Comparison of ENCODE assay signal across 22 cellular contexts in the genomic region with DNA sequence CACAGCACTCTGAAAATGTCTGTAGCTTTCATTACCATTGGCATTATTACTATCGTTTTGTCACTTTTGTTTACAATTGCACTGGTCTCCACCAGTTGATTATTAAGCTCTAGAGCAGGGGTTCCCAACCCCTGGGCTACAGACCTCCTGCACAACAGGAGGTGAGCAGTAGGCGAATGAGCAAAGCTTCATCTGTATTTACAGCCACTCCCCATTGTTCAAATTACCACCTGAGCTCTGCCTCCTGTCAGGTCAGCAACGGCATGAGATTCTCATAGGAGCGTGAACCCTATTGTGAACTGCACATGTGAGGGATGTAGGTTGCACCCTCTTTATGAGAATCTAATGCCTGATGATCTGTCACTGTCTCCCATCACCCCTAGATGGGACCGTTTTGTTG.
DNase-seq lines count a peak whose midpoint lies in the region; ATAC-seq, FAIRE-seq and TF ChIP-seq lines count a peak whose summit lies in the region.
"Had no signal": no experiment of that assay in that cellular context is flagged by ENCODE, and none has a peak within 500 bp of the region (broad histone marks: within the 10 kb centered on the region; RNA-seq: fewer than 3 reads in every experiment).

No MANE protein-coding gene starts in this region.

- H3K27me3 ChIP-seq in CD4-positive, alpha-beta T cell (ENCODE audit: control insufficient read depth, insufficient read depth, low read length): no peaks in the 10 kb centered on the region
- H3K27me3 ChIP-seq in CD8-positive, alpha-beta memory T cell (ENCODE audit: insufficient read depth, low read length, poor library complexity, severe bottlenecking): no peaks in the 10 kb centered on the region
- no peaks in the 10 kb centered on the region for H3K27me3 ChIP-seq in HepG2 (ENCODE audit: control insufficient read depth in 1 of 2, insufficient read depth in 2 of 2, low read length in 2 of 2)

- no peak for TF ChIP-seq POLR2A in HepG2 (IDR thresholded peaks at IDR 0.05; ENCODE audit: insufficient read depth in 1 of 2, low read depth in 2 of 2, low read length in 2 of 2)

- H3K4me2 ChIP-seq in HepG2 (ENCODE audit: low read depth, low read length): no peak overlapping the region; the same call in 1 of the 2 replicates
- H3K4me2 ChIP-seq: SK-N-SH had no signal

- in situ Hi-C loops in HepG2 (cut with HindIII; ENCODE audit: extremely low pct_ligation_motif_present, low pct_unique_long_range_greater_than_20kb): no loop called here

- intact Hi-C loops in CD4-positive, alpha-beta T cell (cut with DNase I, micrococcal nuclease): no loop called here
- intact Hi-C loops in HepG2 (cut with micrococcal nuclease; ENCODE audit: unreplicated experiment): loop anchor here (10.0 kb wide), 1 partner anchor 100 kb away; no protein-coding TSS in a partner anchor

- H3K36me3 Mint-ChIP-seq in CD4-positive, alpha-beta T cell (ENCODE audit: low read depth): peaks cover 24% of the 10 kb centered on the region
- peaks cover 7 to 51% (median 26%) of the 10 kb centered on the region in 3 donors for H3K36me3 Mint-ChIP-seq in CD8-positive, alpha-beta memory T cell
- no peaks in the 10 kb centered on the region for H3K36me3 Mint-ChIP-seq in T-helper 17 cell (ENCODE audit: low read depth)

- DNase-seq in CD4-positive, alpha-beta T cell: no peak
- no peak for DNase-seq in CD8-positive, alpha-beta memory T cell
- DNase-seq in T-helper 17 cell: no peak
- DNase-seq in HepG2 (ENCODE audit: low spot score): no peak
- no peak for DNase-seq in amniotic stem cell (lab: John Stamatoyannopoulos, UW)
- DNase-seq: C1 segment of cervical spinal cord; NCI-H1048; NCI-H1417; NCI-H1694; NCI-H2081; NCI-H226; NCI-H510A treated with DMSO at 0.1 percent for 48 hours; NCI-H82; NK-92 treated with Interleukin-12 subunit alpha and Interleukin-12 subunit beta, amount 100 ng/mL, for 24 hours; PC-3; SK-N-SH; SW 1271 had no signal

- peak overlapping the region; percentile 28 for H3K27ac Mint-ChIP-seq in CD4-positive, alpha-beta T cell
- peak overlapping the region in 5 of 8 donors; percentile 7 to 61 (median 21) for H3K27ac Mint-ChIP-seq in CD8-positive, alpha-beta memory T cell
- peak overlapping the region; percentile 76 for H3K27ac Mint-ChIP-seq in T-helper 17 cell

- no peak overlapping the region for H3K4me3 Mint-ChIP-seq in CD4-positive, alpha-beta T cell
- no peak overlapping the region for H3K4me3 Mint-ChIP-seq in CD8-positive, alpha-beta memory T cell
- H3K4me3 Mint-ChIP-seq in T-helper 17 cell: no peak overlapping the region

- H3K4me3 ChIP-seq in CD8-positive, alpha-beta memory T cell (ENCODE audit: low read length): no peak overlapping the region
- H3K4me3 ChIP-seq in HepG2 (replicated peaks in 1 of 3; ENCODE audit: insufficient read depth in 1 of 3, low read depth in 2 of 3, low read length in 3 of 3): no peak overlapping the region

- H3K79me2 ChIP-seq in HepG2 (ENCODE audit: insufficient read depth, low read length): peaks cover 2% of the 10 kb centered on the region

- peaks cover 2% of the 10 kb centered on the region for H3K36me3 ChIP-seq in CD8-positive, alpha-beta memory T cell (ENCODE audit: insufficient read depth, low read length)
- peaks cover 4 to 5% of the 10 kb centered on the region in 2 experiments; a peak in 2 of 5 replicates for H3K36me3 ChIP-seq in HepG2 (replicated peaks in 1 of 2; ENCODE audit: control insufficient read depth in 1 of 2, insufficient read depth in 2 of 2, low read length in 2 of 2)

- CTCF ChIA-PET in CD4-positive, alpha-beta T cell (lab: Charles Lee): interaction anchor here (1.1 kb wide), 1 partner anchor 29 kb away, joined by 3 read pairs; no protein-coding TSS in a partner anchor
- CTCF ChIA-PET in CD8-positive, alpha-beta memory T cell (lab: Charles Lee): interaction anchor here (1.1 kb wide), 1 partner anchor 12 kb away, joined by 4 read pairs; no protein-coding TSS in a partner anchor
- CTCF ChIA-PET in HepG2 (lab: Yijun Ruan, JAX; ENCODE audit: low intra/inter-chr PET ratio, low total read pairs): no interaction called here

- no peak overlapping the region for H3K27ac ChIP-seq in CD4-positive, alpha-beta T cell (ENCODE audit: low read depth, low read length)
- H3K27ac ChIP-seq in CD8-positive, alpha-beta memory T cell (ENCODE audit: low read depth, low read length): no peak overlapping the region
- H3K27ac ChIP-seq in HepG2 (ENCODE audit: extremely low read length, insufficient read depth, low read length): no peak overlapping the region

- H3K9ac ChIP-seq in HepG2 (ENCODE audit: insufficient read depth, low read depth, low read length): no peak overlapping the region
- H3K9ac ChIP-seq: SK-N-SH had no signal

- POLR2A ChIA-PET in CD4-positive, alpha-beta T cell (lab: Charles Lee): no interaction called here
- POLR2A ChIA-PET in CD8-positive, alpha-beta memory T cell (lab: Charles Lee): no interaction called here
- POLR2A ChIA-PET in HepG2 (lab: Yijun Ruan, JAX): interaction anchor here (1.5 kb wide), 1 partner anchor 64 kb away, joined by 3 read pairs; no protein-coding TSS in a partner anchor

- no peak for ATAC-seq in CD4-positive, alpha-beta T cell (ENCODE audit: poor library complexity)
- ATAC-seq in T-helper 17 cell (no peak), HepG2 (peak; percentile 16; the same call in 1 of the 3 replicates), HG03521 (IDR thresholded peaks at IDR 0.05; ENCODE audit: unreplicated experiment) (no peak), HG03159 (IDR thresholded peaks at IDR 0.05; ENCODE audit: unreplicated experiment) (no peak)
- ATAC-seq: PC-3 had no signal

- 68% methylated on average over 5 of the region's 5 CpGs for WGBS in HepG2 (ENCODE audit: low lambda C conversion rate)

- H2AFZ ChIP-seq in HepG2 (ENCODE audit: low read length): no peak overlapping the region

- TF ChIP-seq CTCF in CD4-positive, alpha-beta T cell (IDR thresholded peaks at IDR 0.05): no peak
- TF ChIP-seq CTCF in HepG2 (CRISPR knock-in tag; IDR thresholded peaks at IDR 0.05): no peak

- H3K27me3 Mint-ChIP-seq in CD4-positive, alpha-beta T cell: no peaks in the 10 kb centered on the region
- H3K27me3 Mint-ChIP-seq in CD8-positive, alpha-beta memory T cell: no peaks in the 10 kb centered on the region
- H3K27me3 Mint-ChIP-seq in T-helper 17 cell: no peaks in the 10 kb centered on the region

- BruUV-seq in HepG2 (replicated peaks; lab: Mats Ljungman, UMichigan): no TSS peak

- no peak for TF ChIP-seq EP300 in HepG2 (IDR thresholded peaks at IDR 0.05; ENCODE audit: low read depth in 2 of 2, low read length in 2 of 2)
- no peak for TF ChIP-seq EP300 in HepG2 (CRISPR knock-in tag; IDR thresholded peaks at IDR 0.05; ENCODE audit: borderline replicate concordance)

- FAIRE-seq in HepG2 (lab: Jason Lieb, UNC): peak; percentile 18
- FAIRE-seq: D721Med, GM18507, H54 had no signal

- peaks cover 8% of the 10 kb centered on the region; the same call in 1 of the 2 replicates for H4K20me1 ChIP-seq in HepG2 (ENCODE audit: insufficient read depth, low read length)

- H3K4me1 Mint-ChIP-seq in CD4-positive, alpha-beta T cell (ENCODE audit: low read depth): peaks cover 18% of the 10 kb centered on the region
- peaks cover 37 to 62% (median 57%) of the 10 kb centered on the region in 3 donors for H3K4me1 Mint-ChIP-seq in CD8-positive, alpha-beta memory T cell
- peaks cover 37% of the 10 kb centered on the region for H3K4me1 Mint-ChIP-seq in T-helper 17 cell

- no peaks in the 10 kb centered on the region for H3K9me3 Mint-ChIP-seq in CD4-positive, alpha-beta T cell
- H3K9me3 Mint-ChIP-seq in CD8-positive, alpha-beta memory T cell: no peaks in the 10 kb centered on the region

- no peak for TF ChIP-seq RAD21 in HepG2 (CRISPR knock-in tag; IDR thresholded peaks at IDR 0.05)

- no peaks in the 10 kb centered on the region for H3K9me3 ChIP-seq in CD4-positive, alpha-beta T cell (ENCODE audit: control insufficient read depth, low read length)
- H3K9me3 ChIP-seq in CD8-positive, alpha-beta memory T cell (ENCODE audit: low read length): no peaks in the 10 kb centered on the region
- H3K9me3 ChIP-seq in T-helper 17 cell (ENCODE audit: control insufficient read depth, low read length, poor library complexity, severe bottlenecking): no peaks in the 10 kb centered on the region
- no peaks in the 10 kb centered on the region for H3K9me3 ChIP-seq in HepG2 (ENCODE audit: low read length)
- H3K9me3 ChIP-seq: SK-N-SH had no signal

- H3K4me1 ChIP-seq in CD8-positive, alpha-beta memory T cell (ENCODE audit: insufficient read depth, low read length): peaks cover 10% of the 10 kb centered on the region
- peaks cover 37% of the 10 kb centered on the region for H3K4me1 ChIP-seq in HepG2 (ENCODE audit: insufficient read depth, low read length)

TF ChIP-seq in HepG2, 621 proteins besides CTCF, POLR2A, EP300 and RAD21:
- TF ChIP-seq, protein P1, sequence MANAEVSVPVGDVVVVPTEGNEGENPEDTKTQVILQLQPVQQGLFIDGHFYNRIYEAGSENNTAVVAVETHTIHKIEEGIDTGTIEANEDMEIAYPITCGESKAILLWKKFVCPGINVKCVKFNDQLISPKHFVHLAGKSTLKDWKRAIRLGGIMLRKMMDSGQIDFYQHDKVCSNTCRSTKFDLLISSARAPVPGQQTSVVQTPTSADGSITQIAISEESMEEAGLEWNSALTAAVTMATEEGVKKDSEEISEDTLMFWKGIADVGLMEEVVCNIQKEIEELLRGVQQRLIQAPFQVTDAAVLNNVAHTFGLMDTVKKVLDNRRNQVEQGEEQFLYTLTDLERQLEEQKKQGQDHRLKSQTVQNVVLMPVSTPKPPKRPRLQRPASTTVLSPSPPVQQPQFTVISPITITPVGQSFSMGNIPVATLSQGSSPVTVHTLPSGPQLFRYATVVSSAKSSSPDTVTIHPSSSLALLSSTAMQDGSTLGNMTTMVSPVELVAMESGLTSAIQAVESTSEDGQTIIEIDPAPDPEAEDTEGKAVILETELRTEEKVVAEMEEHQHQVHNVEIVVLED (CRISPR knock-in tag; IDR thresholded peaks at IDR 0.05; ENCODE audit: borderline replicate concordance): 0 out of 2 replicates have a peak, but pooled peaks have one; percentile 4
- no peak for TF ChIP-seq HNRNPUL1 (IDR thresholded peaks at IDR 0.05; ENCODE audit: low read depth, low read length)
- TF ChIP-seq, protein P2, sequence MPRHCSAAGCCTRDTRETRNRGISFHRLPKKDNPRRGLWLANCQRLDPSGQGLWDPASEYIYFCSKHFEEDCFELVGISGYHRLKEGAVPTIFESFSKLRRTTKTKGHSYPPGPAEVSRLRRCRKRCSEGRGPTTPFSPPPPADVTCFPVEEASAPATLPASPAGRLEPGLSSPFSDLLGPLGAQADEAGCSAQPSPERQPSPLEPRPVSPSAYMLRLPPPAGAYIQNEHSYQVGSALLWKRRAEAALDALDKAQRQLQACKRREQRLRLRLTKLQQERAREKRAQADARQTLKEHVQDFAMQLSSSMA (CRISPR knock-in tag; IDR thresholded peaks at IDR 0.05): 0 out of 2 replicates have a peak, but pooled peaks have one; percentile 9

Comparison
In these comparisons a context has a peak if more than half of its experiments do, and no peak if none do; other contexts are left out.
1. H3K27ac Mint-ChIP-seq: peak in every context shown above with its lines; median percentile 76 in T-helper 17 cell; 28 in CD4-positive, alpha-beta T cell; 21 in CD8-positive, alpha-beta memory T cell.